8 cellular contexts compared by ENCODE assay signal in genomic region chr14:71855399-71856036, GRCh38.
DNase-seq lines count a peak whose midpoint lies in the region; ATAC-seq and TF ChIP-seq lines count a peak whose summit lies in the region.

No MANE protein-coding gene starts in this region.

- TF ChIP-seq CTCF in Peyer's patch (IDR thresholded peaks at IDR 0.05): peak in 5 of 6 experiments; percentile 14 to 58 (median 56)

- peak; percentile 84 for DNase-seq in D341Med (ENCODE audit: low spot score)
- peak; percentile 12 for DNase-seq in HS-27A (ENCODE audit: low read depth)
- peak; percentile 49 to 76 (median 70) for DNase-seq in Peyer's patch
- peak; percentile 43 for DNase-seq in activated naive CD4-positive, alpha-beta T cell treated with Interleukin-2 at 50 U/mL for 16 hours
- peak; percentile 72 for DNase-seq in Right ventricle myocardium inferior (ENCODE audit: missing footprints)
- DNase-seq in renal cortical epithelial cell (ENCODE audit: low read depth): peak; percentile 29

- ATAC-seq in Right ventricle myocardium inferior (no peak), HG03571 (IDR thresholded peaks at IDR 0.05; ENCODE audit: unreplicated experiment) (no peak), GM18909 (IDR thresholded peaks at IDR 0.05; ENCODE audit: poor library complexity, unreplicated experiment) (no peak)

- no peaks in the 10 kb centered on the region for H3K36me3 ChIP-seq in Peyer's patch

- no peak for TF ChIP-seq POLR2A in Peyer's patch (IDR thresholded peaks at IDR 0.05)

- intact Hi-C loops in Right ventricle myocardium inferior (cut with DNase I): no loop called here

- no peaks in the 10 kb centered on the region for H3K27me3 ChIP-seq in Peyer's patch

- no peaks in the 10 kb centered on the region for H3K9me3 ChIP-seq in Peyer's patch

- no peaks in the 10 kb centered on the region for H3K4me1 ChIP-seq in Peyer's patch

- no peak overlapping the region for H3K27ac ChIP-seq in Peyer's patch

- H3K4me3 ChIP-seq in Peyer's patch: no peak overlapping the region

Comparison
In these comparisons a context has a peak if more than half of its experiments do, and no peak if none do; other contexts are left out.
1. DNase-seq: peak in every context shown above with its lines; median percentile 84 in D341Med; 72 in Right ventricle myocardium inferior; 70 in Peyer's patch; 43 in activated naive CD4-positive, alpha-beta T cell treated with Interleukin-2 at 50 U/mL for 16 hours; 29 in renal cortical epithelial cell; 12 in HS-27A.